Comparison of ENCODE assay signal across 10 cellular contexts in the genomic region with DNA sequence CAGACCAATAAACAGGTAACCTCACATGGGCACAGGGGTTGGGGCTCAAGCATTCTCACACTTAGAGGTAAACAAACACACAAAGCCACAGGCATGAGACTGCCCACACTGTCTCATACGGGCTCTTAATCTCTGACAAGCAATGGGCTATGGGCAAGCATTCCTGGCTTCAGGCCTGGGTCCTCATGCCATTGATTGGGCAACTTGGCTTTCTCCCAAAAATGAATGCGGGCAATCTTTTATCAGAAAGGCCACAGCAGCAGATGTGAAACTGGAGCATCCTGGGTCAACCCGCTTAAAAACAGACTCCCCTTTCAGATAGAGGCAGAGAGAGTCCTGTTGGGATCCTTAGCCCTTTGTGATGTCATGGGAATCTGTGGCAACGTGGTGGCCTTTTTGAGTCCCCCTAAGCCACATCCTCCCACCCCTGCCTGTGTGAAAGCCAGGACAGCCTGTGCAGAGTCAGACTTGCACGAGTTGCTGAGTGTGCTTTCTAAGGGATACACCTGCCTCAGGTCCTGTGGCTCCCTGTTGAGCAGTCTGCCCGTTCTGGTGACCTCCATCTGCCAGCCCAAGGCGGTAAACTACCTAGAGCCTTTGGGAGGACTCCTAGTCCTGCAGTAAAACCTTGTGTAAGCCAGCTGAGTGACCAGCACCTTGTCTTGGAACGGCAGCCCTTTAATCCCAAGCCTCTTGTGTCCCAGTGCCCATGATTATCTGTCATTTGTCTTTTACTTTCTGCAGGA.
A peak's percentile ranks its signal among the peaks of the same experiment; 100 is the strongest.
DNase-seq lines count a peak whose midpoint lies in the region; ATAC-seq and TF ChIP-seq lines count a peak whose summit lies in the region.
"Had no signal": no experiment of that assay in that cellular context is flagged by ENCODE, and none has a peak within 500 bp of the region (broad histone marks: within the 10 kb centered on the region; RNA-seq: fewer than 3 reads in every experiment).

No MANE protein-coding gene starts in this region.

- no peak overlapping the region for H2BK120ac ChIP-seq in IMR-90 (ENCODE audit: low read depth, low read length)

- no peak overlapping the region for H3K56ac ChIP-seq in IMR-90 (ENCODE audit: extremely low read depth, insufficient read depth, low read length)

- no peak overlapping the region for H2AFZ ChIP-seq in IMR-90 (replicated peaks; ENCODE audit: low read length, poor library complexity)

- no peak overlapping the region for H3K9ac ChIP-seq in BLaER1
- H3K9ac ChIP-seq in IMR-90 (ENCODE audit: low read depth, low read length): no peak overlapping the region
- no peak overlapping the region for H3K9ac ChIP-seq in adipocyte (ENCODE audit: low read length)

- 39% methylated on average over 2 of the region's 8 CpGs; no CpG with 5 or more reads in 1 of the 2 experiments for WGBS in IMR-90 (ENCODE audit: extremely low coverage in 2 of 2, insufficient read length in 1 of 2), 2 experiments

- H3K79me1 ChIP-seq in IMR-90 (ENCODE audit: low read depth in 1 of 2, low read length in 2 of 2): peaks cover 0 to 2% of the 10 kb centered on the region in 2 experiments; a peak in 1 of 4 replicates

- no peak overlapping the region for H2BK15ac ChIP-seq in IMR-90 (ENCODE audit: low read depth, low read length)

- H3K23ac ChIP-seq in IMR-90 (ENCODE audit: low read depth, low read length): no peak overlapping the region

- no peak overlapping the region for H2BK5ac ChIP-seq in IMR-90 (ENCODE audit: low read depth, low read length, poor library complexity, severe bottlenecking)

- no TSS peak for BruUV-seq in IMR-90 (replicated peaks; lab: Mats Ljungman, UMichigan)

- POLR2A ChIA-PET in IMR-90 (lab: Charles Lee; ENCODE audit: unreplicated experiment): no interaction called here

- H3K27ac ChIP-seq in BLaER1: no peak overlapping the region
- no peak overlapping the region for H3K27ac ChIP-seq in IMR-90 (ENCODE audit: insufficient read depth, low read length)
- H3K27ac ChIP-seq in lower lobe of right lung: no peak overlapping the region

- TF ChIP-seq RAD21 in IMR-90 (IDR thresholded peaks at IDR 0.05; ENCODE audit: low read length): no peak

- H3K36me3 ChIP-seq in BLaER1 (0 out of 2 replicates have a peak, but pooled peaks cover 7% of the 10 kb centered on the region), IMR-90 (ENCODE audit: control insufficient read depth, insufficient read depth, low read length) (no peaks in the 10 kb centered on the region), adipocyte (ENCODE audit: control insufficient read depth, insufficient read depth, low read length, severe bottlenecking) (no peaks in the 10 kb centered on the region), lower lobe of right lung (no peaks in the 10 kb centered on the region)

- H3K18ac ChIP-seq in IMR-90 (ENCODE audit: low read depth, low read length): no peak overlapping the region

- no peak for TF ChIP-seq CTCF in IMR-90 (conservative IDR thresholded peaks at IDR 0.05; ENCODE audit: low read depth, low read length)
- no peak for TF ChIP-seq CTCF in lower lobe of right lung (IDR thresholded peaks at IDR 0.05)

- H2AK9ac ChIP-seq in IMR-90 (replicated peaks; ENCODE audit: low read depth, low read length, poor library complexity): no peak overlapping the region

- no peak overlapping the region for H3K4me3 ChIP-seq in BLaER1
- H3K4me3 ChIP-seq in IMR-90 (ENCODE audit: insufficient read depth, low read depth, low read length): no peak overlapping the region
- no peak overlapping the region for H3K4me3 ChIP-seq in adipocyte (ENCODE audit: low read length)
- H3K4me3 ChIP-seq in lower lobe of right lung: no peak overlapping the region

- no peak for TF ChIP-seq POLR2A in IMR-90 (IDR thresholded peaks at IDR 0.05; ENCODE audit: low read depth, low read length)

- no peak overlapping the region for H3K4ac ChIP-seq in IMR-90 (ENCODE audit: low read depth, low read length)

- no peak overlapping the region for H4K5ac ChIP-seq in IMR-90 (ENCODE audit: low read depth, low read length)

- no peak overlapping the region for H2AK5ac ChIP-seq in IMR-90 (ENCODE audit: low read depth, low read length)

- H2BK20ac ChIP-seq in IMR-90 (ENCODE audit: low read depth, low read length): no peak overlapping the region

- H3K4me2 ChIP-seq in BLaER1: peak overlapping the region; percentile 73; the same call in 1 of the 2 replicates
- H3K4me2 ChIP-seq in IMR-90 (ENCODE audit: low read depth, low read length): no peak overlapping the region

- H4K91ac ChIP-seq in IMR-90 (ENCODE audit: insufficient read depth, low read depth, low read length): no peak overlapping the region

- DNase-seq in IMR-90 (no peak), adipocyte (ENCODE audit: low read depth) (peak; percentile 66), lower lobe of right lung (no peak), UCSD-AML1 (lab: John Stamatoyannopoulos, UW; ENCODE audit: unreplicated experiment) (no peak), NCI-H345 (lab: John Stamatoyannopoulos, UW) (no peak), NCI-H446 (lab: John Stamatoyannopoulos, UW) (no peak)
- DNase-seq: DMS153, NCI-H1436 had no signal

- H3K27me3 ChIP-seq in BLaER1: 0 out of 2 replicates have a peak, but pooled peaks cover 4% of the 10 kb centered on the region
- H3K27me3 ChIP-seq in IMR-90 (ENCODE audit: control insufficient read depth, insufficient read depth, low read length): peaks cover 3% of the 10 kb centered on the region; the same call in 1 of the 2 replicates
- H3K27me3 ChIP-seq in adipocyte (replicated peaks; ENCODE audit: control insufficient read depth, insufficient read depth, low read length): peaks cover 11% of the 10 kb centered on the region
- no peaks in the 10 kb centered on the region for H3K27me3 ChIP-seq in lower lobe of right lung (ENCODE audit: low read depth)

- no peak overlapping the region for H4K8ac ChIP-seq in IMR-90 (ENCODE audit: low read depth in 2 of 2, low read length in 2 of 2)

- in situ Hi-C loops in IMR-90 (cut with MboI; ENCODE audit: low sequenced_read_pairs): no loop called here

- dilution Hi-C loops in IMR-90 (cut with HindIII; ENCODE audit: low sequenced_read_pairs, unreplicated experiment): no loop called here

- H3K4me1 ChIP-seq in BLaER1 (peaks cover 64% of the 10 kb centered on the region), IMR-90 (ENCODE audit: control insufficient read depth, insufficient read depth, low read length) (no peaks in the 10 kb centered on the region), adipocyte (ENCODE audit: control insufficient read depth, insufficient read depth, low read length) (peaks cover 5% of the 10 kb centered on the region), lower lobe of right lung (peaks cover 7% of the 10 kb centered on the region)

- CTCF ChIA-PET in IMR-90 (lab: Yijun Ruan, JAX): no interaction called here

- intact Hi-C loops in IMR-90 (cut with micrococcal nuclease): no loop called here
- intact Hi-C loops in lower lobe of right lung (cut with DNase I): no loop called here

- H3K9me3 ChIP-seq in BLaER1 (no peaks in the 10 kb centered on the region), IMR-90 (ENCODE audit: control insufficient read depth, insufficient read depth, low read length) (no peaks in the 10 kb centered on the region), adipocyte (ENCODE audit: control insufficient read depth, low read length) (no peaks in the 10 kb centered on the region), lower lobe of right lung (no peaks in the 10 kb centered on the region)

- no peaks in the 10 kb centered on the region for H3K9me1 ChIP-seq in IMR-90 (ENCODE audit: insufficient read depth, low read length)

- ATAC-seq in IMR-90 (ENCODE audit: low read depth) (peak; percentile 57), lower lobe of right lung (peak; percentile 34 to 69), GM21390 (IDR thresholded peaks at IDR 0.05; ENCODE audit: unreplicated experiment) (no peak)

- no peak overlapping the region for H3K14ac ChIP-seq in IMR-90 (replicated peaks; ENCODE audit: low read depth, low read length)

- H4K20me1 ChIP-seq in BLaER1 (0 out of 2 replicates have a peak, but pooled peaks cover 9% of the 10 kb centered on the region), IMR-90 (ENCODE audit: insufficient read depth, low read length) (no peaks in the 10 kb centered on the region)

TF ChIP-seq in IMR-90, 13 proteins besides CTCF, POLR2A, EP300 and RAD21:
- TF ChIP-seq, protein P1, sequence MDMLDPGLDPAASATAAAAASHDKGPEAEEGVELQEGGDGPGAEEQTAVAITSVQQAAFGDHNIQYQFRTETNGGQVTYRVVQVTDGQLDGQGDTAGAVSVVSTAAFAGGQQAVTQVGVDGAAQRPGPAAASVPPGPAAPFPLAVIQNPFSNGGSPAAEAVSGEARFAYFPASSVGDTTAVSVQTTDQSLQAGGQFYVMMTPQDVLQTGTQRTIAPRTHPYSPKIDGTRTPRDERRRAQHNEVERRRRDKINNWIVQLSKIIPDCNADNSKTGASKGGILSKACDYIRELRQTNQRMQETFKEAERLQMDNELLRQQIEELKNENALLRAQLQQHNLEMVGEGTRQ (IDR thresholded peaks at IDR 0.05; ENCODE audit: low read depth, low read length): no peak
- TF ChIP-seq BHLHE40 (IDR thresholded peaks at IDR 0.05; ENCODE audit: low read depth, low read length): no peak
- no peak for TF ChIP-seq MAZ (IDR thresholded peaks at IDR 0.05; ENCODE audit: borderline replicate concordance, low read depth, low read length)
- TF ChIP-seq ELK1 (IDR thresholded peaks at IDR 0.05; ENCODE audit: borderline replicate concordance, low read depth, low read length): no peak
- no peak for TF ChIP-seq MAFK (IDR thresholded peaks at IDR 0.05; ENCODE audit: low read depth, low read length)
- TF ChIP-seq CEBPB (IDR thresholded peaks at IDR 0.05; ENCODE audit: low read depth, low read length): no peak
- no peak for TF ChIP-seq CHD1 (IDR thresholded peaks at IDR 0.05; ENCODE audit: low read depth, low read length)
- no peak for TF ChIP-seq NFE2L2 (IDR thresholded peaks at IDR 0.05; ENCODE audit: low read depth, low read length)
- no peak for TF ChIP-seq RCOR1 (IDR thresholded peaks at IDR 0.05; ENCODE audit: insufficient replicate concordance, low read length)
- TF ChIP-seq FOS (IDR thresholded peaks at IDR 0.05; ENCODE audit: low read depth, low read length): no peak
- TF ChIP-seq RFX5 (IDR thresholded peaks at IDR 0.05; ENCODE audit: low read depth, low read length): no peak
- no peak for TF ChIP-seq SMC3 (IDR thresholded peaks at IDR 0.05; ENCODE audit: low read depth, low read length)
- no peak for TF ChIP-seq MXI1 (IDR thresholded peaks at IDR 0.05; ENCODE audit: borderline replicate concordance, low read depth, low read length)
